In the genomic region with DNA sequence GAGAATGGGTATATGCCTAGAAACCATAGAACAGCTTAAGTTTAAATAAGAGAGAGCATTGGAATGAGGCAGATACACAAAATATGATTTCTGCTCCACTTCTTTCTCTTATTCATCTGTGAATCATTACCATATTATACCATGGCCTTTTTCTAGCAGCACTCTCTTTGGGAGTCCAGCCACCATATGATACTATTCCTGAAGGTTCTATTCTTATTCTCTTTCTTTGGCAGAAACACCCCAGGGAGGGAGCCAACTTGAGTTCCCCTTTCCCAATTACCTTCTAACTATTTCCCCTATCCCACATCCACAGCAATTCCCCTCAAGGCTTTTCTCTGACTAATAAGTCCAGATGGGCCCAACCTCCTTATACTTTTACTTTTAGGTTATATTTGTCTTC, we compare ENCODE assay signal across 1 cellular context.
TF ChIP-seq lines count a peak whose summit lies in the region.

No MANE protein-coding gene starts in this region.

TF ChIP-seq in GM23338, 12 proteins besides CTCF, POLR2A, EP300 and RAD21 (continued from another document):
- TF ChIP-seq EZH2 (IDR thresholded peaks at IDR 0.05; ENCODE audit: low read depth, unreplicated experiment) (no peak), STAT1 (IDR thresholded peaks at IDR 0.05; ENCODE audit: unreplicated experiment) (no peak)
- TF ChIP-seq, protein P1, sequence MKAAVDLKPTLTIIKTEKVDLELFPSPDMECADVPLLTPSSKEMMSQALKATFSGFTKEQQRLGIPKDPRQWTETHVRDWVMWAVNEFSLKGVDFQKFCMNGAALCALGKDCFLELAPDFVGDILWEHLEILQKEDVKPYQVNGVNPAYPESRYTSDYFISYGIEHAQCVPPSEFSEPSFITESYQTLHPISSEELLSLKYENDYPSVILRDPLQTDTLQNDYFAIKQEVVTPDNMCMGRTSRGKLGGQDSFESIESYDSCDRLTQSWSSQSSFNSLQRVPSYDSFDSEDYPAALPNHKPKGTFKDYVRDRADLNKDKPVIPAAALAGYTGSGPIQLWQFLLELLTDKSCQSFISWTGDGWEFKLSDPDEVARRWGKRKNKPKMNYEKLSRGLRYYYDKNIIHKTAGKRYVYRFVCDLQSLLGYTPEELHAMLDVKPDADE (IDR thresholded peaks at IDR 0.05), result no peak
